2 cellular contexts compared by ENCODE assay signal in genomic region chr11:121132211-121132976, GRCh38.
TF ChIP-seq lines count a peak whose summit lies in the region.

No MANE protein-coding gene starts in this region.

TF ChIP-seq in HCT116, 20 proteins besides CTCF, POLR2A, EP300 and RAD21 (continued from another document):
- TF ChIP-seq REST (IDR thresholded peaks at IDR 0.05; ENCODE audit: low read depth) (no peak), SIN3A (IDR thresholded peaks at IDR 0.05; ENCODE audit: low read depth) (no peak), ZNF274 (IDR thresholded peaks at IDR 0.05; ENCODE audit: low read depth, low read length) (no peak), EGR1 (IDR thresholded peaks at IDR 0.05; ENCODE audit: low read depth) (no peak), POLR2AphosphoS5 (IDR thresholded peaks at IDR 0.05; ENCODE audit: low read depth, low read length) (no peak), CEBPB (IDR thresholded peaks at IDR 0.05; ENCODE audit: low read depth) (no peak), JUND (IDR thresholded peaks at IDR 0.05) (no peak), ATF3 (IDR thresholded peaks at IDR 0.05) (no peak), MAX (IDR thresholded peaks at IDR 0.05) (0 out of 2 replicates have a peak, but pooled peaks have one; percentile 53), ELF1 (IDR thresholded peaks at IDR 0.05; ENCODE audit: borderline replicate concordance, low read depth) (no peak), EZH2phosphoT487 (IDR thresholded peaks at IDR 0.05; ENCODE audit: borderline replicate concordance) (no peak), ZBTB33 (IDR thresholded peaks at IDR 0.05; ENCODE audit: extremely low read depth, insufficient replicate concordance, low read length) (no peak)

TF ChIP-seq in endothelial cell of umbilical vein, 7 proteins besides CTCF, POLR2A, EP300 and RAD21:
- TF ChIP-seq GATA2 (IDR thresholded peaks at IDR 0.05; ENCODE audit: insufficient read depth, insufficient read length, low read depth, low read length) (peak; percentile 36), JUN (IDR thresholded peaks at IDR 0.05; ENCODE audit: borderline replicate concordance, insufficient read depth, insufficient read length, low read depth) (no peak), MYC (IDR thresholded peaks at IDR 0.05; ENCODE audit: low read depth, low read length) (no peak)
